Comparison of ENCODE assay signal across 11 cellular contexts in genomic region chr17:4327638-4328037, GRCh38. TPM values are rescaled to one million over a fixed set of nuclear protein-coding genes. Genes with fewer than 3 reads are reported as not detected.
A peak's percentile ranks its signal among the peaks of the same experiment; 100 is the strongest.
DNase-seq lines count a peak whose midpoint lies in the region; FAIRE-seq and TF ChIP-seq lines count a peak whose summit lies in the region.
"Had no signal": no experiment of that assay in that cellular context is flagged by ENCODE, and none has a peak within 500 bp of the region (broad histone marks: within the 10 kb centered on the region; RNA-seq: fewer than 3 reads in every experiment).

No MANE protein-coding gene starts in this region.

- DNase-seq in AG09309 (ENCODE audit: low read depth), result peak; percentile 38
- peak; percentile 69 for DNase-seq in HTR-8/SVneo (ENCODE audit: insufficient read length, low spot score)
- DNase-seq in chondrocyte (ENCODE audit: low spot score), result no peak
- DNase-seq in myocyte (ENCODE audit: low read depth), result peak; percentile 91
- DNase-seq in uterus, result no peak
- no peak for DNase-seq in neuronal stem cell (ENCODE audit: low spot score)
- no peak for DNase-seq in NCI-H1092 (lab: John Stamatoyannopoulos, UW)
- DNase-seq in epidermal melanocyte (ENCODE audit: insufficient read length, low spot score), result no peak
- DNase-seq: activated naive CD4-positive, alpha-beta T cell treated with anti-CD3 and anti-CD28 coated beads, Interleukin-2, amount 10 ng/mL, durations not matched to agents 7 days and 5 days; mesendoderm; stimulated activated naive CD8-positive, alpha-beta T cell treated with anti-CD3 and anti-CD28 coated beads, Interleukin-15, amount 100 ng/mL, for 72 hours had no signal

- H3K36me3 Mint-ChIP-seq in chondrocyte (ENCODE audit: low read depth), result peaks cover 1% of the 10 kb centered on the region

- no peak overlapping the region for H3K14ac ChIP-seq in neuronal stem cell (ENCODE audit: low read length)

- H3K4me1 ChIP-seq in uterus, result no peaks in the 10 kb centered on the region
- peaks cover 7 to 10% of the 10 kb centered on the region in 2 donors for H3K4me1 ChIP-seq in neuronal stem cell (ENCODE audit: control insufficient read depth in 2 of 2, insufficient read depth in 1 of 2, low read depth in 1 of 2, low read length in 2 of 2)

- no peak overlapping the region for H3K18ac ChIP-seq in neuronal stem cell (ENCODE audit: low read length)

- no peak for TF ChIP-seq POLR2A in uterus (IDR thresholded peaks at IDR 0.05)

- H3K27me3 Mint-ChIP-seq in chondrocyte (ENCODE audit: low read depth), result no peaks in the 10 kb centered on the region
- H3K27me3 Mint-ChIP-seq: activated naive CD4-positive, alpha-beta T cell treated with anti-CD3 and anti-CD28 coated beads, Interleukin-2, amount 10 ng/mL, durations not matched to agents 7 days and 5 days; stimulated activated naive CD8-positive, alpha-beta T cell treated with anti-CD3 and anti-CD28 coated beads, Interleukin-15, amount 100 ng/mL, for 72 hours had no signal

- peaks cover 52% of the 10 kb centered on the region for H3K4me1 Mint-ChIP-seq in chondrocyte (ENCODE audit: low read depth)

- no peak overlapping the region for H2AFZ ChIP-seq in neuronal stem cell (ENCODE audit: low read length)

- no peak overlapping the region for H3K4me3 Mint-ChIP-seq in chondrocyte (ENCODE audit: unreplicated experiment)
- H3K4me3 Mint-ChIP-seq: activated naive CD4-positive, alpha-beta T cell treated with anti-CD3 and anti-CD28 coated beads, Interleukin-2, amount 10 ng/mL, durations not matched to agents 7 days and 5 days; stimulated activated naive CD8-positive, alpha-beta T cell treated with anti-CD3 and anti-CD28 coated beads, Interleukin-15, amount 100 ng/mL, for 72 hours had no signal

- peak overlapping the region; percentile 78 for H3K27ac Mint-ChIP-seq in chondrocyte (ENCODE audit: unreplicated experiment)
- H3K27ac Mint-ChIP-seq: activated naive CD4-positive, alpha-beta T cell treated with anti-CD3 and anti-CD28 coated beads, Interleukin-2, amount 10 ng/mL, durations not matched to agents 7 days and 5 days; stimulated activated naive CD8-positive, alpha-beta T cell treated with anti-CD3 and anti-CD28 coated beads, Interleukin-15, amount 100 ng/mL, for 72 hours had no signal

- no CpG with 5 or more reads among the region's 5 CpGs for WGBS in neuronal stem cell (ENCODE audit: extremely low coverage in 2 of 2, insufficient read length in 2 of 2, insufficient replicate concordance in 1 of 2), 2 donors

- H2AK5ac ChIP-seq in neuronal stem cell (ENCODE audit: low read depth, low read length), result no peak overlapping the region

- H3K4me3 ChIP-seq in AG09309 (ENCODE audit: control insufficient read depth, low read depth, low read length), result no peak overlapping the region
- H3K4me3 ChIP-seq in uterus, result no peak overlapping the region
- H3K4me3 ChIP-seq in neuronal stem cell (ENCODE audit: low read length in 2 of 2), result no peak overlapping the region

- no peak overlapping the region for H2BK5ac ChIP-seq in neuronal stem cell (ENCODE audit: low read length)

- intact Hi-C loops in uterus (cut with DNase I; ENCODE audit: low total_unique reads), result no loop called here

- H3K36me3 ChIP-seq in uterus, result no peaks in the 10 kb centered on the region
- H3K36me3 ChIP-seq in neuronal stem cell (replicated peaks in 1 of 2; ENCODE audit: control insufficient read depth in 2 of 2, insufficient read depth in 2 of 2, low read length in 2 of 2), result peaks cover 0 to 21% of the 10 kb centered on the region in 2 donors

- H2BK15ac ChIP-seq in neuronal stem cell (ENCODE audit: low read length), result no peak overlapping the region

- no peak overlapping the region for H4K8ac ChIP-seq in neuronal stem cell (ENCODE audit: low read depth, low read length)

- H3K23ac ChIP-seq in neuronal stem cell (ENCODE audit: low read depth, low read length, poor library complexity), result no peak overlapping the region

- H3K27ac ChIP-seq in uterus (no peak overlapping the region), neuronal stem cell (replicated peaks; ENCODE audit: low read length) (no peak overlapping the region)

- no peak overlapping the region for H2BK12ac ChIP-seq in neuronal stem cell (ENCODE audit: low read length)

- H3K4me2 ChIP-seq in neuronal stem cell (ENCODE audit: insufficient read depth, low read length, poor library complexity, severe bottlenecking), result no peak overlapping the region

- H3K27me3 ChIP-seq in uterus (no peaks in the 10 kb centered on the region), neuronal stem cell (ENCODE audit: control insufficient read depth in 3 of 3, insufficient read depth in 3 of 3, low read depth in 1 of 3, low read length in 3 of 3) (no peaks in the 10 kb centered on the region)

- peak; percentile 75 for FAIRE-seq in HTR-8/SVneo (lab: Jason Lieb, UNC)

- H3K9me3 ChIP-seq in uterus (no peaks in the 10 kb centered on the region), neuronal stem cell (replicated peaks in 1 of 2; ENCODE audit: control insufficient read depth in 2 of 2, insufficient read depth in 1 of 2, low read depth in 1 of 2, low read length in 2 of 2) (peaks cover 0 to 28% of the 10 kb centered on the region in 2 donors)

- no peak overlapping the region for H4K91ac ChIP-seq in neuronal stem cell (ENCODE audit: low read depth, low read length, poor library complexity)

- no peak overlapping the region for H3K9ac ChIP-seq in neuronal stem cell (ENCODE audit: low read depth, low read length, poor library complexity)

- H2BK120ac ChIP-seq in neuronal stem cell (ENCODE audit: low read depth, low read length), result no peak overlapping the region

- no peak overlapping the region for H3K4ac ChIP-seq in neuronal stem cell (ENCODE audit: low read length)

- peaks cover 7% of the 10 kb centered on the region for H3K9me3 Mint-ChIP-seq in chondrocyte (ENCODE audit: low read depth)

- H3K79me1 ChIP-seq in neuronal stem cell (ENCODE audit: low read depth, low read length), result no peaks in the 10 kb centered on the region

- TF ChIP-seq CTCF in AG09309 (IDR thresholded peaks at IDR 0.05; ENCODE audit: control insufficient read depth, insufficient read depth, low read depth, low read length, missing control alignments) (no peak), chondrocyte (IDR thresholded peaks at IDR 0.05) (no peak), uterus (IDR thresholded peaks at IDR 0.05) (no peak)

RNA-seq across cellular contexts. Expression of gene UBE2G1, which starts 38.8 kb away (rescaled TPM):
- total RNA-seq in chondrocyte (54.6 to 80.0 TPM (median 79.2 TPM) in 3 replicates), myocyte (74.5 and 75.0 TPM in 2 replicates), uterus (10 to 100 TPM; 16.5 to 51.8 (median 33.9) TPM)
- 35.2 TPM for polyA plus RNA-seq in myocyte (2012)
- 83.3 TPM for polyA plus RNA-seq in neuronal stem cell (2013, experiment 1 of 2)
- polyA plus RNA-seq in neuronal stem cell (2013, experiment 2 of 2), result 83.6 TPM

Comparison
In these comparisons a context has a peak if more than half of its experiments do, and no peak if none do; other contexts are left out.
1. DNase-seq: peak in AG09309 (single experiment), HTR-8/SVneo (single experiment) and myocyte (single experiment); none in chondrocyte (single experiment), uterus (0 of 2), neuronal stem cell (single experiment), NCI-H1092 (single experiment) and epidermal melanocyte (single experiment).